ENCODE assay signal across 12 cellular contexts in genomic region chr14:77580477-77580876, GRCh38. TPM values are rescaled to one million over a fixed set of nuclear protein-coding genes. Genes with fewer than 3 reads are reported as not detected.
DNase-seq lines count a peak whose midpoint lies in the region; ATAC-seq and TF ChIP-seq lines count a peak whose summit lies in the region.
"Had no signal": no experiment of that assay in that cellular context is flagged by ENCODE, and none has a peak within 500 bp of the region (broad histone marks: within the 10 kb centered on the region; RNA-seq: fewer than 3 reads in every experiment).

No MANE protein-coding gene starts in this region.

- CTCF ChIA-PET in activated CD4-positive, alpha-beta T cell treated with anti-CD3 and anti-CD28 coated beads for 36 hours (lab: Charles Lee), result interaction anchor here (0.7 to 1.2 kb wide), 2 partner anchors 13 to 15 kb away, joined by 3 to 5 read pairs; no protein-coding TSS in a partner anchor

- H3K27ac Mint-ChIP-seq in activated CD4-positive, alpha-beta T cell treated with anti-CD3 and anti-CD28 coated beads, Interleukin-2, amount 10 ng/mL, durations not matched to agents 24 days and 14 days, result no peak overlapping the region
- no peak overlapping the region for H3K27ac Mint-ChIP-seq in activated CD4-positive, alpha-beta T cell treated with anti-CD3 and anti-CD28 coated beads for 36 hours
- H3K27ac Mint-ChIP-seq in chondrocyte (ENCODE audit: unreplicated experiment), result peak overlapping the region; percentile 88

- peak overlapping the region in 12 of 21 experiments; percentile 2 to 75 (median 44) for H3K27ac ChIP-seq in skin epidermis

- POLR2A ChIA-PET in activated CD4-positive, alpha-beta T cell treated with anti-CD3 and anti-CD28 coated beads for 36 hours (lab: Charles Lee), result no interaction called here

- TF ChIP-seq CTCF in chondrocyte (IDR thresholded peaks at IDR 0.05), result no peak

- intact Hi-C loops in activated CD4-positive, alpha-beta T cell treated with anti-CD3 and anti-CD28 coated beads, Interleukin-2, amount 10 ng/mL, durations not matched to agents 24 days and 14 days (cut with micrococcal nuclease), result loop anchor here (5.0 kb wide), 1 partner anchor 37 kb away; the partner anchor contains the start of gene SPTLC2
- intact Hi-C loops in activated CD4-positive, alpha-beta T cell treated with anti-CD3 and anti-CD28 coated beads for 36 hours (cut with DNase I, micrococcal nuclease), result loop anchor here in 1 of 2 experiments (2.0 kb wide), 1 partner anchor 36 kb away; the partner anchor contains the start of gene SPTLC2

- peak overlapping the region; percentile 61 for H3K4me3 Mint-ChIP-seq in activated CD4-positive, alpha-beta T cell treated with anti-CD3 and anti-CD28 coated beads, Interleukin-2, amount 10 ng/mL, durations not matched to agents 24 days and 14 days
- H3K4me3 Mint-ChIP-seq in activated CD4-positive, alpha-beta T cell treated with anti-CD3 and anti-CD28 coated beads for 36 hours, result no peak overlapping the region
- peak overlapping the region; percentile 41 for H3K4me3 Mint-ChIP-seq in chondrocyte (ENCODE audit: unreplicated experiment)

- no peaks in the 10 kb centered on the region for H3K27me3 Mint-ChIP-seq in activated CD4-positive, alpha-beta T cell treated with anti-CD3 and anti-CD28 coated beads, Interleukin-2, amount 10 ng/mL, durations not matched to agents 24 days and 14 days
- no peaks in the 10 kb centered on the region for H3K27me3 Mint-ChIP-seq in activated CD4-positive, alpha-beta T cell treated with anti-CD3 and anti-CD28 coated beads for 36 hours
- no peaks in the 10 kb centered on the region for H3K27me3 Mint-ChIP-seq in chondrocyte (ENCODE audit: low read depth)

- no peak overlapping the region for H3K4me3 ChIP-seq in skin epidermis
- H3K4me3 ChIP-seq: lung, uterus had no signal

- ATAC-seq in activated CD4-positive, alpha-beta T cell treated with anti-CD3 and anti-CD28 coated beads for 36 hours, result no peak
- peak; percentile 13 for ATAC-seq in HG03175 (IDR thresholded peaks at IDR 0.05; ENCODE audit: unreplicated experiment)
- ATAC-seq in GM21717 (IDR thresholded peaks at IDR 0.05; ENCODE audit: unreplicated experiment), result no peak

- no peak for DNase-seq in activated CD4-positive, alpha-beta T cell treated with anti-CD3 and anti-CD28 coated beads, Interleukin-2, amount 10 ng/mL, durations not matched to agents 24 days and 14 days
- DNase-seq in activated CD4-positive, alpha-beta T cell treated with anti-CD3 and anti-CD28 coated beads for 36 hours, result no peak
- DNase-seq in chondrocyte (ENCODE audit: low spot score), result no peak
- no peak for DNase-seq in AG08396 (ENCODE audit: low spot score)
- no peak for DNase-seq in KG1 (lab: John Stamatoyannopoulos, UW)
- DNase-seq: activated CD4-positive, alpha-beta T cell treated with anti-CD3 and anti-CD28 coated beads, Interleukin-2, amount 50 U/mL, for 4 hours; NCI-H510A; uterus had no signal

- H3K36me3 Mint-ChIP-seq in activated CD4-positive, alpha-beta T cell treated with anti-CD3 and anti-CD28 coated beads, Interleukin-2, amount 10 ng/mL, durations not matched to agents 24 days and 14 days (ENCODE audit: low read depth), result peaks cover 20% of the 10 kb centered on the region
- peaks cover 12% of the 10 kb centered on the region for H3K36me3 Mint-ChIP-seq in activated CD4-positive, alpha-beta T cell treated with anti-CD3 and anti-CD28 coated beads for 36 hours (ENCODE audit: low read depth)
- H3K36me3 Mint-ChIP-seq in chondrocyte (ENCODE audit: low read depth), result peaks cover 3% of the 10 kb centered on the region

- H3K9me3 Mint-ChIP-seq in activated CD4-positive, alpha-beta T cell treated with anti-CD3 and anti-CD28 coated beads, Interleukin-2, amount 10 ng/mL, durations not matched to agents 24 days and 14 days, result no peaks in the 10 kb centered on the region
- no peaks in the 10 kb centered on the region for H3K9me3 Mint-ChIP-seq in activated CD4-positive, alpha-beta T cell treated with anti-CD3 and anti-CD28 coated beads for 36 hours (ENCODE audit: low read depth)
- H3K9me3 Mint-ChIP-seq in chondrocyte (ENCODE audit: low read depth), result no peaks in the 10 kb centered on the region

- H3K4me1 Mint-ChIP-seq in activated CD4-positive, alpha-beta T cell treated with anti-CD3 and anti-CD28 coated beads, Interleukin-2, amount 10 ng/mL, durations not matched to agents 24 days and 14 days, result peaks cover 17% of the 10 kb centered on the region
- peaks cover 28% of the 10 kb centered on the region for H3K4me1 Mint-ChIP-seq in activated CD4-positive, alpha-beta T cell treated with anti-CD3 and anti-CD28 coated beads for 36 hours
- H3K4me1 Mint-ChIP-seq in chondrocyte (ENCODE audit: low read depth), result peaks cover 35% of the 10 kb centered on the region

RNA-seq across cellular contexts. Expression of gene SPTLC2, which starts 36.0 kb away (rescaled TPM):
- total RNA-seq in activated CD4-positive, alpha-beta T cell treated with anti-CD3 and anti-CD28 coated beads, Interleukin-2, amount 10 ng/mL, durations not matched to agents 24 days and 14 days, result 26.6 and 28.3 TPM in 2 replicates
- 10 to 100 TPM; 16.8 to 24.6 TPM for total RNA-seq in activated CD4-positive, alpha-beta T cell treated with anti-CD3 and anti-CD28 coated beads for 36 hours
- 25.3 to 30.1 TPM (median 29.1 TPM) in 3 replicates for total RNA-seq in chondrocyte
